15 cellular contexts compared by ENCODE assay signal in the genomic region with DNA sequence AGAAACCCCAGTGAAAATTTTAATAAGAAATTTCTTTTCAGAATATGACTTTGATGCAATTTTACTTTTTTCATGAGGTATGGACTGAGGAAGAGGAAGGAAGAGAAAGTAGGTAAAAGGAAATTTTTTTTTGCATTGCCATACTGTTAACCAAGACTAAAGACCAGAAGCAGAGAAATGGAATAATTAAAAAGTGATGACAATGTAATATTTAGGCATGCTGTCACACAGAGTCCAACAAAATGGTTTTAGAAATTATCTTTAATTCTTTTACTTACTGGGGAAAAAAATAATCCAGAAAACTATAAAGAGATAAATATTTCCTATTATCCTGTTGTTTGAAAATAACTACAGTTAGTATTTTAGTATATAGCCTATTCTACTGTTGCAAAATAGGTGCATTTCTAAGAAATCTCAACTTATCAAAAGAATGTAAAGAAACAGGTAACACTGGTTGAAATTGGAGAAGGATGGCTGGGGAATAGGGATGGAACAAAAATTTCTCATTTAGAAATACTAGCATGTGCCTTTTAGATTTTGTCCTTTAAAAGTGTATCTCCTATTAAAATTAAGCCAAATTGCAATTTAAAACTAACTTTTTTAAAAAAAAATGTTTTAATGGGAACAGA.
"Had no signal": no experiment of that assay in that cellular context is flagged by ENCODE, and none has a peak within 500 bp of the region (broad histone marks: within the 10 kb centered on the region; RNA-seq: fewer than 3 reads in every experiment).

No MANE protein-coding gene starts in this region.

- H3K36me3 ChIP-seq: colonic mucosa, gastrocnemius medialis, heart right ventricle, left lung, tibial artery, vagina had no signal

- DNase-seq: activated CD8-positive, alpha-beta memory T cell treated with anti-CD3 and anti-CD28 coated beads, Interleukin-2, amount 50 U/mL, for 48 hours; amniotic stem cell; kidney; retina had no signal

- H3K4me3 ChIP-seq: colonic mucosa, gastrocnemius medialis, heart right ventricle, left lung, tibial artery, vagina had no signal

- H3K27ac Mint-ChIP-seq: activated CD4-positive, alpha-beta T cell treated with anti-CD3 and anti-CD28 coated beads, Interleukin-2, amount 10 ng/mL, durations not matched to agents 24 days and 14 days; activated naive CD8-positive, alpha-beta T cell; naive thymus-derived CD8-positive, alpha-beta T cell; T-helper 2 cell treated with Interferon-gamma antibody and Interleukin-4, amounts not matched to agents 5 μg/mL and 100 μg/mL, for 36 hours had no signal

- H3K27me3 ChIP-seq: colonic mucosa, gastrocnemius medialis, heart right ventricle, left lung, tibial artery, vagina had no signal

- H3K27me3 Mint-ChIP-seq: activated CD4-positive, alpha-beta T cell treated with anti-CD3 and anti-CD28 coated beads, Interleukin-2, amount 10 ng/mL, durations not matched to agents 24 days and 14 days; activated naive CD8-positive, alpha-beta T cell; memory B cell; naive thymus-derived CD8-positive, alpha-beta T cell had no signal

- H3K36me3 Mint-ChIP-seq: activated naive CD8-positive, alpha-beta T cell; memory B cell; naive thymus-derived CD8-positive, alpha-beta T cell had no signal

- H3K9me3 Mint-ChIP-seq: activated CD4-positive, alpha-beta T cell treated with anti-CD3 and anti-CD28 coated beads, Interleukin-2, amount 10 ng/mL, durations not matched to agents 24 days and 14 days; memory B cell; naive thymus-derived CD8-positive, alpha-beta T cell; T-helper 2 cell treated with Interferon-gamma antibody and Interleukin-4, amounts not matched to agents 5 μg/mL and 100 μg/mL, for 36 hours had no signal

- H3K9me3 ChIP-seq: colonic mucosa, gastrocnemius medialis, heart right ventricle, left lung, tibial artery, vagina had no signal

- H3K4me3 Mint-ChIP-seq: activated CD4-positive, alpha-beta T cell treated with anti-CD3 and anti-CD28 coated beads, Interleukin-2, amount 10 ng/mL, durations not matched to agents 24 days and 14 days; activated naive CD8-positive, alpha-beta T cell; memory B cell; naive thymus-derived CD8-positive, alpha-beta T cell; T-helper 2 cell treated with Interferon-gamma antibody and Interleukin-4, amounts not matched to agents 5 μg/mL and 100 μg/mL, for 36 hours had no signal
